9 cellular contexts compared by ENCODE assay signal in the genomic region with DNA sequence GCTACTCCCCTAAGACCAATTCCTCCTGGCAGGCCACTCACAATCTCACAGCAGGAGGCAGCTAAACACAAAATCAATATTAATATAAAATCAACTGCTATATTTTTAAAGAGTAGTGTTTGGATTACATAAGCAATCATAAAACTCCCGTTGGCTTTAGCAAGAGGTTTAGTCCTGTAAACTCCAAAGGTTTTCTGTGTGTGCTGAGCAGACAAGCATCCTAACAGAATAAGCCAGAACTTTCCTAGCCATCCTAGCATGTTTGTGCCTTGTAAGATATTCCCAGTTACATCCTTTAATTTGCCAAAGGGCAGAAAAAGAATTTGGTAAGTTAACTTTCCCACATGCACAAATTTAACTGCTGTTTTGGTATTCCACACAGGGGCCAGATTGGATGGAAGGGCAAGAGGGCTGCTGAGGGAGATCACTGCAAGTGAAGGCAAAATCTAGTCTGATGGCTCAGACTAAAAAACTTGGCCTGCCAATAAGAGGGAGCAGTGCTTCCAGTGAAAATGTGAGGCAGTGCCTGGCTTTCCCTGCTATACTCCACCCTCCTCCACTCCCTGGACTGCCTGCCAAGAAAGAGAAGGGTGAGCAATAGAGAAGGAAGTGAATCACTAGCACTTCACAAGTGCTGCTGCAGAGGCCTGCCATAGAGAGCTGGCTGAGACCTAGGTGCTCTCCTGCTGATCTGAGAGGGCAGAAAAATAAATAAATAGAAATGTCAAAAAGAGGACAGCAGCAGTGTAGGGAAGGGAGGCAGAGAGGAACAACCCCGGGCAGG. TPM values are rescaled to one million over a fixed set of nuclear protein-coding genes. Genes with fewer than 3 reads are reported as not detected.
A peak's percentile ranks its signal among the peaks of the same experiment; 100 is the strongest.
DNase-seq lines count a peak whose midpoint lies in the region; ATAC-seq and TF ChIP-seq lines count a peak whose summit lies in the region.
"Not testable (repeated sequence)": the region's sequence is repeated elsewhere in the genome, so short reads cannot be mapped to it uniquely, and the experiment has no call there.
"Had no signal": no experiment of that assay in that cellular context is flagged by ENCODE, and none has a peak within 500 bp of the region (broad histone marks: within the 10 kb centered on the region; RNA-seq: fewer than 3 reads in every experiment).

No MANE protein-coding gene starts in this region.

- H3K4me1 Mint-ChIP-seq in T-cell: peaks cover 36 to 64% (median 48%) of the 10 kb centered on the region in 3 donors
- peaks cover 42% of the 10 kb centered on the region for H3K4me1 Mint-ChIP-seq in activated naive CD8-positive, alpha-beta T cell treated with anti-CD3 and anti-CD28 coated beads for 36 hours

- POLR2A ChIA-PET in T-cell (lab: Charles Lee): not testable (repeated sequence)

- H3K27me3 Mint-ChIP-seq in T-cell; activated naive CD8-positive, alpha-beta T cell treated with anti-CD3 and anti-CD28 coated beads for 36 hours: not testable (repeated sequence)

- peak overlapping the region in 2 of 3 donors; percentile 37 to 67 for H3K4me3 Mint-ChIP-seq in T-cell
- not testable (repeated sequence) for H3K4me3 Mint-ChIP-seq in activated naive CD8-positive, alpha-beta T cell treated with anti-CD3 and anti-CD28 coated beads for 36 hours

- peak; percentile 44 to 85 (median 76) for ATAC-seq in T-cell (replicated peaks in 1 of 4)

- intact Hi-C loops in posterior cingulate gyrus (cut with DNase I); thyroid gland (cut with DNase I): not testable (repeated sequence)

- peaks cover 21 to 37% of the 10 kb centered on the region in 2 donors for H3K4me1 ChIP-seq in thyroid gland

- peak overlapping the region; percentile 86 to 96 for H3K27ac Mint-ChIP-seq in T-cell
- H3K27ac Mint-ChIP-seq in activated naive CD8-positive, alpha-beta T cell treated with anti-CD3 and anti-CD28 coated beads for 36 hours: peak overlapping the region; percentile 70

- not testable (repeated sequence) for H3K36me3 Mint-ChIP-seq in T-cell
- H3K36me3 Mint-ChIP-seq in activated naive CD8-positive, alpha-beta T cell treated with anti-CD3 and anti-CD28 coated beads for 36 hours: peaks cover 20% of the 10 kb centered on the region

- H3K9me3 ChIP-seq in thyroid gland: not testable (repeated sequence)

- 17 to 31% methylated on average over 2 of the region's 2 CpGs for WGBS in thyroid gland, 2 donors

- not testable (repeated sequence) for H3K36me3 ChIP-seq in kidney epithelial cell (ENCODE audit: control insufficient read depth, insufficient read depth, low read length); thyroid gland

- H3K9me3 Mint-ChIP-seq in T-cell; activated naive CD8-positive, alpha-beta T cell treated with anti-CD3 and anti-CD28 coated beads for 36 hours: not testable (repeated sequence)

- TF ChIP-seq POLR2A in thyroid gland (IDR thresholded peaks at IDR 0.05): not testable (repeated sequence)

- not testable (repeated sequence) for H3K27me3 ChIP-seq in kidney epithelial cell (ENCODE audit: control insufficient read depth, insufficient read depth, low read length); thyroid gland

- H3K27ac ChIP-seq in epithelial cell of prostate (peak overlapping the region; percentile 85), thyroid gland (peak overlapping the region; percentile 65 to 84 (median 76))

- peak; percentile 7 for DNase-seq in DMS153 treated with DMSO at 0.1 percent for 48 hours (lab: John Stamatoyannopoulos, UW; ENCODE audit: unreplicated experiment)
- peak; percentile 24 for DNase-seq in MV-4-11 (lab: John Stamatoyannopoulos, UW)
- not testable (repeated sequence) for DNase-seq in T-cell; activated naive CD8-positive, alpha-beta T cell treated with anti-CD3 and anti-CD28 coated beads for 36 hours
- DNase-seq in epithelial cell of prostate (ENCODE audit: low read depth, low spot score): peak; percentile 43
- DNase-seq in kidney epithelial cell (ENCODE audit: low read depth): peak; percentile 49
- DNase-seq in posterior cingulate gyrus: peak; percentile 29 to 93 (median 60)
- DNase-seq in thyroid gland: peak; percentile 90 to 93

- not testable (repeated sequence) for H3K4me3 ChIP-seq in kidney epithelial cell (ENCODE audit: low read depth, low read length); thyroid gland (replicated peaks in 1 of 3)

- CTCF ChIA-PET in T-cell (lab: Charles Lee): not testable (repeated sequence)

- TF ChIP-seq CTCF in kidney epithelial cell (IDR thresholded peaks at IDR 0.05; ENCODE audit: insufficient read depth, low read length, poor library complexity, severe bottlenecking); thyroid gland (IDR thresholded peaks at IDR 0.05): not testable (repeated sequence)

RNA-seq across cellular contexts. Expression of gene SPDYE16, which starts 39.9 kb away (rescaled TPM):
- total RNA-seq in T-cell (under 1 TPM; 0.33 to 0.96 (median 0.73) TPM), kidney epithelial cell (not detected in 2 replicates), thyroid gland (under 1 TPM in 2 of 4 donors, not detected in 2; 0.29 to 0.33 TPM)
- total RNA-seq in activated naive CD8-positive, alpha-beta T cell treated with anti-CD3 and anti-CD28 coated beads for 36 hours: under 1 TPM; 0.12 to 0.14 TPM
- total RNA-seq: H7 had no signal

RNA-seq across cellular contexts. Expression of gene POMZP3, which starts 44.0 kb away (rescaled TPM):
- 10 to 100 TPM; 18.6 to 35.7 (median 19.4) TPM for total RNA-seq in T-cell
- 10 to 100 TPM; 11.0 to 13.2 TPM for total RNA-seq in activated naive CD8-positive, alpha-beta T cell treated with anti-CD3 and anti-CD28 coated beads for 36 hours
- 0.79 and 2.2 TPM in 2 replicates for total RNA-seq in kidney epithelial cell
- 1 to 10 TPM; 2.7 to 5.3 (median 4.4) TPM for total RNA-seq in thyroid gland
